In the genomic region with DNA sequence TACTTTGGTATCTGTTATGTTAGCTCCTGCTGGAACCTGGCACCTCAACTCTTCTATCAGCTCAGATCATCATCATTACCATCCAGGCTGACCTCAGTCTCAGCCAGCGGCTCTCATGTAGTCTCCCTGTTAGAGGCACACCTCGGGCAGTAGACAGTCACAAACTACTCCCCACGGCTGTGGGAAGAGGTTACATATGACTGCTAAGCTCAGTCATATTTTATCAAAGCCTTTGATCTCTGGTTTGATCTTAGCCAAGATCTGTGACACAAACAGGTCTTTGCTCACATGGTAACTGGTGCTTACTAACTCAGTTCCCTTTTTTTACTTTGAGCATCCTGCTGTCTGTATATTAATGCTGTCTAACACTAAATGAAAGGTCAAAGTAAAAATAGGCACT, we compare ENCODE assay signal across 23 cellular contexts.
DNase-seq lines count a peak whose midpoint lies in the region; ATAC-seq, FAIRE-seq and TF ChIP-seq lines count a peak whose summit lies in the region.
"Had no signal": no experiment of that assay in that cellular context is flagged by ENCODE, and none has a peak within 500 bp of the region (broad histone marks: within the 10 kb centered on the region; RNA-seq: fewer than 3 reads in every experiment).

No MANE protein-coding gene starts in this region.

- no CpG with 5 or more reads among the region's 3 CpGs for WGBS in mesendoderm (ENCODE audit: extremely low coverage, insufficient coverage, low lambda C conversion rate)
- WGBS in small intestine, 3 donors = 37 to 50% (median 40%) methylated on average over 3 of the region's 3 CpGs

- H3K27me3 ChIP-seq in mesendoderm (ENCODE audit: insufficient read depth, low read length, poor library complexity) = no peaks in the 10 kb centered on the region
- H3K27me3 ChIP-seq in small intestine (ENCODE audit: control insufficient read depth in 2 of 2, insufficient read depth in 2 of 2, low read length in 2 of 2) = no peaks in the 10 kb centered on the region
- H3K27me3 ChIP-seq: hepatocyte had no signal

- H3K79me1 ChIP-seq in mesendoderm (ENCODE audit: low read length) = no peaks in the 10 kb centered on the region

- no peak overlapping the region for H2BK15ac ChIP-seq in mesendoderm (replicated peaks; ENCODE audit: low read depth)

- no peaks in the 10 kb centered on the region for H3K9me3 ChIP-seq in small intestine (ENCODE audit: control insufficient read depth, low read depth)
- H3K9me3 ChIP-seq: lower lobe of right lung, SK-N-SH had no signal

- H3K36me3 Mint-ChIP-seq in HFFc6 (ENCODE audit: low read depth) = no peaks in the 10 kb centered on the region

- H3K4me3 ChIP-seq in mesendoderm (ENCODE audit: low read length) = no peak overlapping the region
- no peak overlapping the region for H3K4me3 ChIP-seq in small intestine (ENCODE audit: low read depth in 1 of 2, low read length in 2 of 2)
- H3K4me3 ChIP-seq: hepatocyte, lower lobe of right lung had no signal

- H2BK5ac ChIP-seq in mesendoderm (ENCODE audit: low read length) = no peak overlapping the region

- H3K27ac ChIP-seq in mesendoderm (ENCODE audit: low read depth, low read length) = no peak overlapping the region
- H3K27ac ChIP-seq in small intestine (ENCODE audit: low read depth in 1 of 2, low read length in 1 of 2) = no peak overlapping the region
- H3K27ac ChIP-seq: epithelial cell of prostate, hepatocyte, lower lobe of right lung had no signal

- no peak for FAIRE-seq in small intestine (lab: Jason Lieb, UNC)
- FAIRE-seq: HTR-8/SVneo, RCC 7860, urothelium cell line had no signal

- no peak for TF ChIP-seq CTCF in HFFc6 (IDR thresholded peaks at IDR 0.05)

- H4K5ac ChIP-seq in mesendoderm (ENCODE audit: low read length) = no peak overlapping the region

- H3K18ac ChIP-seq in mesendoderm (ENCODE audit: low read length) = no peak overlapping the region

- no peak overlapping the region for H3K23ac ChIP-seq in mesendoderm (ENCODE audit: low read length)

- H3K9ac ChIP-seq in mesendoderm (ENCODE audit: low read length) = no peak overlapping the region
- H3K9ac ChIP-seq: SK-N-SH had no signal

- no peak overlapping the region for H3K4me2 ChIP-seq in mesendoderm (ENCODE audit: low read length)
- H3K4me2 ChIP-seq: hepatocyte, SK-N-SH had no signal

- H2AK5ac ChIP-seq in mesendoderm (ENCODE audit: low read length) = no peak overlapping the region

- no peaks in the 10 kb centered on the region for H3K4me1 ChIP-seq in mesendoderm (ENCODE audit: control insufficient read depth, low read depth, low read length)
- H3K4me1 ChIP-seq in small intestine (ENCODE audit: control insufficient read depth in 2 of 2, insufficient read depth in 1 of 2, low read depth in 1 of 2, low read length in 1 of 2) = no peaks in the 10 kb centered on the region
- H3K4me1 ChIP-seq: lower lobe of right lung had no signal

- peak; percentile 3 for DNase-seq in SKM-1 (lab: John Stamatoyannopoulos, UW; ENCODE audit: unreplicated experiment)
- DNase-seq in mesendoderm = peak; percentile 25
- no peak for DNase-seq in DMS53 (lab: John Stamatoyannopoulos, UW)
- no peak for DNase-seq in HFFc6
- no peak for DNase-seq in small intestine
- no peak for DNase-seq in NCI-H1048 (lab: John Stamatoyannopoulos, UW)
- DNase-seq: activated CD4-positive, CD25-positive, alpha-beta regulatory T cell treated with anti-CD3 and anti-CD28 coated beads, Interleukin-2, amount 50 U/mL, for 72 hours; activated naive CD4-positive, alpha-beta T cell treated with anti-CD3 and anti-CD28 coated beads for 36 hours; activated T-cell treated with anti-CD3 and anti-CD28 coated beads, Interleukin-2, amount 50 U/mL, for 4 hours; anterior cingulate cortex; lower lobe of right lung; NCI-H345; NK-92 treated with Interleukin-12 subunit alpha and Interleukin-12 subunit beta, amount 100 ng/mL, for 24 hours; SK-N-SH; stimulated activated CD8-positive, alpha-beta memory T cell treated with anti-CD3 and anti-CD28 coated beads, Interleukin-4, amount 100 ng/mL, for 48 hours had no signal

- H3K4me1 Mint-ChIP-seq in HFFc6 (ENCODE audit: low read depth) = no peaks in the 10 kb centered on the region
- H3K4me1 Mint-ChIP-seq: central memory CD8-positive, alpha-beta T cell had no signal

- no peak overlapping the region for H4K8ac ChIP-seq in mesendoderm (ENCODE audit: low read depth, low read length)

- H3K27ac Mint-ChIP-seq in HFFc6 = no peak overlapping the region
- H3K27ac Mint-ChIP-seq: activated naive CD4-positive, alpha-beta T cell treated with anti-CD3 and anti-CD28 coated beads for 36 hours had no signal

- H3K79me2 ChIP-seq in mesendoderm (ENCODE audit: control insufficient read depth, insufficient read depth, low read length) = no peaks in the 10 kb centered on the region
- H3K79me2 ChIP-seq: hepatocyte had no signal

- H3K4me3 Mint-ChIP-seq in HFFc6 = no peak overlapping the region
- H3K4me3 Mint-ChIP-seq: activated naive CD4-positive, alpha-beta T cell treated with anti-CD3 and anti-CD28 coated beads for 36 hours; activated T-cell treated with anti-CD3 and anti-CD28 coated beads, Interleukin-2, amount 50 U/mL, for 4 hours; central memory CD8-positive, alpha-beta T cell had no signal

- H3K4ac ChIP-seq in mesendoderm (ENCODE audit: low read depth, low read length) = no peak overlapping the region

- H2BK120ac ChIP-seq in mesendoderm (ENCODE audit: low read depth, low read length) = no peak overlapping the region

- ATAC-seq in GM19351 (IDR thresholded peaks at IDR 0.05; ENCODE audit: unreplicated experiment) (peak; percentile 59), HG03520 (IDR thresholded peaks at IDR 0.05; ENCODE audit: unreplicated experiment) (peak; percentile 48)
- ATAC-seq: activated T-cell treated with anti-CD3 and anti-CD28 coated beads, Interleukin-2, amount 50 U/mL, for 4 hours had no signal

- H3K27me3 Mint-ChIP-seq in HFFc6 (ENCODE audit: insufficient read depth) = no peaks in the 10 kb centered on the region; the same call in 1 of the 2 replicates
- H3K27me3 Mint-ChIP-seq: central memory CD8-positive, alpha-beta T cell had no signal

- H3K9me3 Mint-ChIP-seq in HFFc6 = peaks cover 39% of the 10 kb centered on the region
- H3K9me3 Mint-ChIP-seq: activated T-cell treated with anti-CD3 and anti-CD28 coated beads, Interleukin-2, amount 50 U/mL, for 4 hours had no signal

- H3K36me3 ChIP-seq in mesendoderm (ENCODE audit: control insufficient read depth, insufficient read depth, low read length) = no peaks in the 10 kb centered on the region
- no peaks in the 10 kb centered on the region for H3K36me3 ChIP-seq in small intestine (ENCODE audit: control insufficient read depth in 2 of 2, insufficient read depth in 2 of 2, low read length in 2 of 2)
- H3K36me3 ChIP-seq: lower lobe of right lung had no signal

- no peak overlapping the region for H3K56ac ChIP-seq in mesendoderm (ENCODE audit: low read length)

Comparison
In these comparisons a context has a peak if more than half of its experiments do, and no peak if none do; other contexts are left out.
1. DNase-seq: peak in SKM-1 (single experiment) and mesendoderm (single experiment); none in DMS53 (single experiment), HFFc6 (single experiment), small intestine (single experiment) and NCI-H1048 (single experiment).